Comparison of ENCODE assay signal across 9 cellular contexts in the genomic region with DNA sequence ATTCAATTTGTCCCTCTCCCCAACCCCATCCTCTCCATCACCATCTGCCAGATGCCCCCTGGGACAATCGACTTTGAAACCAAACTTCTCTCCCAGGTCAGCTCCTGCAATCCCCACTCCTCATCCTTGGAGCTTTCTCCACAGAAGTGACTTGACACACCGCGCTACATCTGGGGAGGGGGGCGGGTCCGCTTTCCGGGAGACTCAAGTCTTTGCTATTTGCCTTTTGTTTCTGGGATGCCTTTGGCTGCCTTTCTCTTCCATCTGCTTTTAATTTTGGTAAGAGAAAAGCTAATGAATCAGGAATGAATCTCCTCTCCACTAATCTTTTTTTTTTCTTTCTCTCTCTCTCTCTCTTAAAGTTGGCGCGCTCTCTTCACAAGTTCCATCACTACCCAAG. TPM values are rescaled to one million over a fixed set of nuclear protein-coding genes. Genes with fewer than 3 reads are reported as not detected.
A peak's percentile ranks its signal among the peaks of the same experiment; 100 is the strongest.
DNase-seq lines count a peak whose midpoint lies in the region; ATAC-seq and TF ChIP-seq lines count a peak whose summit lies in the region.
"Had no signal": no experiment of that assay in that cellular context is flagged by ENCODE, and none has a peak within 500 bp of the region (broad histone marks: within the 10 kb centered on the region; RNA-seq: fewer than 3 reads in every experiment).

No MANE protein-coding gene starts in this region.

- H3K4me3 ChIP-seq in CD8-positive, alpha-beta T cell (ENCODE audit: low read depth, low read length) = no peak overlapping the region
- peak overlapping the region; percentile 75 for H3K4me3 ChIP-seq in NT2/D1 (ENCODE audit: insufficient read length, low read depth)
- peak overlapping the region; percentile 91 to 95 for H3K4me3 ChIP-seq in esophagus (ENCODE audit: low read depth in 1 of 2, low read length in 2 of 2)

- no peak for DNase-seq in CD8-positive, alpha-beta T cell
- DNase-seq in NT2/D1 (ENCODE audit: low read depth, low spot score) (no peak), omental fat pad (ENCODE audit: low spot score) (no peak), activated gamma-delta T cell (lab: John Stamatoyannopoulos, UW) (no peak), GDM1 (lab: John Stamatoyannopoulos, UW) (no peak), NCI-H2196 (lab: John Stamatoyannopoulos, UW; ENCODE audit: unreplicated experiment) (no peak)

- H3K4me1 Mint-ChIP-seq in CD8-positive, alpha-beta T cell (ENCODE audit: low read depth) = peaks cover 15% of the 10 kb centered on the region

- intact Hi-C loops in CD8-positive, alpha-beta T cell (cut with DNase I, micrococcal nuclease) = no loop called here

- H3K4me1 ChIP-seq in CD8-positive, alpha-beta T cell (ENCODE audit: insufficient read depth, low read length) = no peaks in the 10 kb centered on the region
- peaks cover 7% of the 10 kb centered on the region for H3K4me1 ChIP-seq in NT2/D1 (ENCODE audit: insufficient read depth, insufficient read length)
- peaks cover 6% of the 10 kb centered on the region in 2 donors for H3K4me1 ChIP-seq in esophagus (ENCODE audit: control insufficient read depth in 2 of 2, insufficient read depth in 2 of 2, low read length in 1 of 2)
- H3K4me1 ChIP-seq: pancreas had no signal

- H3K27ac ChIP-seq in CD8-positive, alpha-beta T cell (ENCODE audit: low read depth, low read length) = no peak overlapping the region
- peak overlapping the region; percentile 61 to 83 for H3K27ac ChIP-seq in esophagus (ENCODE audit: low read depth in 2 of 2, low read length in 1 of 2)

- no peak for ATAC-seq in CD8-positive, alpha-beta T cell
- peak; percentile 9 for ATAC-seq in omental fat pad (ENCODE audit: low FRiP score)
- no peak for ATAC-seq in HG03135 (IDR thresholded peaks at IDR 0.05; ENCODE audit: unreplicated experiment)

- POLR2A ChIA-PET in CD8-positive, alpha-beta T cell (lab: Charles Lee) = no interaction called here

- TF ChIP-seq CTCF in CD8-positive, alpha-beta T cell (IDR thresholded peaks at IDR 0.05) = no peak
- TF ChIP-seq CTCF in omental fat pad (IDR thresholded peaks at IDR 0.05) = no peak

- H3K27me3 ChIP-seq in CD8-positive, alpha-beta T cell (ENCODE audit: insufficient read depth, low read length) = peaks cover 17% of the 10 kb centered on the region
- H3K27me3 ChIP-seq in NT2/D1 (ENCODE audit: insufficient read depth, insufficient read length) = no peaks in the 10 kb centered on the region
- H3K27me3 ChIP-seq in esophagus (ENCODE audit: control insufficient read depth in 1 of 2, insufficient read depth in 2 of 2, low read length in 2 of 2) = no peaks in the 10 kb centered on the region
- H3K27me3 ChIP-seq: pancreas had no signal

- H3K36me3 Mint-ChIP-seq in CD8-positive, alpha-beta T cell = no peaks in the 10 kb centered on the region

- 3 to 7% methylated on average over 8 of the region's 8 CpGs for WGBS in esophagus, 2 donors

- H3K9me3 Mint-ChIP-seq in CD8-positive, alpha-beta T cell = no peaks in the 10 kb centered on the region

- peaks cover 48% of the 10 kb centered on the region for H3K27me3 Mint-ChIP-seq in CD8-positive, alpha-beta T cell (ENCODE audit: low read depth)

- H3K4me3 Mint-ChIP-seq in CD8-positive, alpha-beta T cell = peak overlapping the region; percentile 76

- peak overlapping the region; percentile 64 for H3K9ac ChIP-seq in NT2/D1 (ENCODE audit: insufficient read length, low read depth)

- no peaks in the 10 kb centered on the region for H3K36me3 ChIP-seq in CD8-positive, alpha-beta T cell (ENCODE audit: insufficient read depth, low read length)
- H3K36me3 ChIP-seq in NT2/D1 (ENCODE audit: insufficient read depth, insufficient read length, low read length) = peaks cover 22% of the 10 kb centered on the region
- H3K36me3 ChIP-seq in esophagus (ENCODE audit: control insufficient read depth in 2 of 2, insufficient read depth in 2 of 2, low read length in 1 of 2) = no peaks in the 10 kb centered on the region
- H3K36me3 ChIP-seq: pancreas had no signal

- H3K9me3 ChIP-seq in CD8-positive, alpha-beta T cell (ENCODE audit: low read length) = no peaks in the 10 kb centered on the region
- H3K9me3 ChIP-seq in NT2/D1 (ENCODE audit: insufficient read depth, low read length) (no peaks in the 10 kb centered on the region; the same call in 1 of the 2 replicates), esophagus (ENCODE audit: control insufficient read depth in 2 of 2, insufficient read depth in 1 of 2, low read depth in 1 of 2, low read length in 1 of 2) (peaks cover 0 to 6% of the 10 kb centered on the region in 2 donors)

- CTCF ChIA-PET in CD8-positive, alpha-beta T cell (lab: Charles Lee) = no interaction called here

- H3K27ac Mint-ChIP-seq in CD8-positive, alpha-beta T cell = no peak overlapping the region

RNA-seq across cellular contexts. Expression of a gene that starts 0.7 kb away (rescaled TPM):
- under 1 TPM; 0.35 to 0.42 TPM for total RNA-seq in CD8-positive, alpha-beta T cell
- polyA plus RNA-seq in esophagus = 10 to 100 TPM; 16.9 to 23.7 TPM
- total RNA-seq in omental fat pad = 10 to 100 TPM; 15.9 to 46.4 (median 25.3) TPM

Comparison
In these comparisons a context has a peak if more than half of its experiments do, and no peak if none do; other contexts are left out.
1. RNA of a gene that starts 0.7 kb away (total RNA-seq): 15.9 to 46.4 TPM in omental fat pad; 0.35 to 0.42 TPM in CD8-positive, alpha-beta T cell; every median in the first group is over 10 times any median in the second.